In genomic region chr22:48100685-48101417, GRCh38 we compare ENCODE assay signal across 14 cellular contexts.
DNase-seq lines count a peak whose midpoint lies in the region; ATAC-seq and TF ChIP-seq lines count a peak whose summit lies in the region.
"Had no signal": no experiment of that assay in that cellular context is flagged by ENCODE, and none has a peak within 500 bp of the region (broad histone marks: within the 10 kb centered on the region; RNA-seq: fewer than 3 reads in every experiment).

No MANE protein-coding gene starts in this region.

- intact Hi-C loops in activated B cell treated with CpG ODN at 0.5 μM for 24 hours (cut with micrococcal nuclease) (no loop called here), natural killer cell (cut with micrococcal nuclease) (no loop called here)

- peak overlapping the region in 7 of 8 donors; percentile 13 to 92 (median 52) for H3K27ac Mint-ChIP-seq in CD8-positive, alpha-beta memory T cell
- peak overlapping the region; percentile 72 for H3K27ac Mint-ChIP-seq in activated B cell treated with CpG ODN at 0.5 μM for 24 hours
- H3K27ac Mint-ChIP-seq in natural killer cell = peak overlapping the region in 1 of 2 donors; percentile 91
- H3K27ac Mint-ChIP-seq: activated naive CD8-positive, alpha-beta T cell; mesothelial cell of epicardium had no signal

- peak overlapping the region in 4 of 7 donors; percentile 30 to 70 (median 60) for H3K4me3 Mint-ChIP-seq in CD8-positive, alpha-beta memory T cell
- H3K4me3 Mint-ChIP-seq in activated B cell treated with CpG ODN at 0.5 μM for 24 hours (peak overlapping the region; percentile 28), natural killer cell (peak overlapping the region; percentile 67)
- H3K4me3 Mint-ChIP-seq: activated naive CD8-positive, alpha-beta T cell; mesothelial cell of epicardium had no signal

- ATAC-seq in activated B cell treated with CpG ODN at 0.5 μM for 24 hours (ENCODE audit: low read depth) (no peak), natural killer cell (no peak)
- ATAC-seq: body of pancreas had no signal

- TF ChIP-seq POLR2A in erythroblast (IDR thresholded peaks at IDR 0.05; ENCODE audit: low read length) = no peak

- DNase-seq in CD8-positive, alpha-beta memory T cell = no peak
- DNase-seq in activated B cell treated with CpG ODN at 0.5 μM for 24 hours = no peak
- no peak for DNase-seq in natural killer cell
- DNase-seq in AG08396 (ENCODE audit: low spot score) = no peak
- DNase-seq in NCI-H146 treated with DMSO at 0.1 percent for 48 hours (lab: John Stamatoyannopoulos, UW; ENCODE audit: unreplicated experiment) = no peak
- DNase-seq in erythroblast (lab: John Stamatoyannopoulos, UW) = no peak
- DNase-seq: AML-193, body of pancreas, cortex of kidney, foreskin melanocyte, NCI-H524 treated with DMSO at 0.1 percent for 48 hours had no signal

- H3K4me1 ChIP-seq in BLaER1 = peaks cover 77% of the 10 kb centered on the region
- peaks cover 36% of the 10 kb centered on the region for H3K4me1 ChIP-seq in CD8-positive, alpha-beta memory T cell (ENCODE audit: insufficient read depth, low read length)
- H3K4me1 ChIP-seq: body of pancreas had no signal

- H3K9ac ChIP-seq in BLaER1 = peak overlapping the region; percentile 84

- peaks cover 0 to 4% (median 0%) of the 10 kb centered on the region in 5 donors for H3K9me3 Mint-ChIP-seq in CD8-positive, alpha-beta memory T cell
- H3K9me3 Mint-ChIP-seq in activated B cell treated with CpG ODN at 0.5 μM for 24 hours (no peaks in the 10 kb centered on the region), natural killer cell (no peaks in the 10 kb centered on the region)
- H3K9me3 Mint-ChIP-seq: mesothelial cell of epicardium had no signal

- peak overlapping the region; percentile 99 for H3K4me2 ChIP-seq in BLaER1

- TF ChIP-seq CTCF in activated B cell treated with CpG ODN at 0.5 μM for 24 hours (IDR thresholded peaks at IDR 0.05) (no peak), natural killer cell (IDR thresholded peaks at IDR 0.05) (no peak)

- peaks cover 0 to 3% (median 0%) of the 10 kb centered on the region in 3 donors for H3K36me3 Mint-ChIP-seq in CD8-positive, alpha-beta memory T cell
- H3K36me3 Mint-ChIP-seq in activated B cell treated with CpG ODN at 0.5 μM for 24 hours (ENCODE audit: low read depth) (no peaks in the 10 kb centered on the region), natural killer cell (no peaks in the 10 kb centered on the region)
- H3K36me3 Mint-ChIP-seq: activated naive CD8-positive, alpha-beta T cell; mesothelial cell of epicardium had no signal

- POLR2A ChIA-PET in CD8-positive, alpha-beta memory T cell (lab: Charles Lee) = no interaction called here
- POLR2A ChIA-PET in activated B cell treated with CpG ODN at 0.5 μM for 24 hours (lab: Charles Lee) = interaction anchor here (1.2 kb wide), 1 partner anchor 19 kb away, joined by 3 read pairs; no protein-coding TSS in a partner anchor

- H3K4me1 Mint-ChIP-seq in CD8-positive, alpha-beta memory T cell = peaks cover 37 to 51% (median 38%) of the 10 kb centered on the region in 3 donors
- H3K4me1 Mint-ChIP-seq in activated B cell treated with CpG ODN at 0.5 μM for 24 hours (peaks cover 66% of the 10 kb centered on the region), natural killer cell (peaks cover 39 to 61% of the 10 kb centered on the region in 2 donors)

- no peaks in the 10 kb centered on the region for H4K20me1 ChIP-seq in BLaER1

- H3K9me3 ChIP-seq in BLaER1 = peaks cover 17% of the 10 kb centered on the region
- H3K9me3 ChIP-seq in CD8-positive, alpha-beta memory T cell (ENCODE audit: low read length) = no peaks in the 10 kb centered on the region
- H3K9me3 ChIP-seq: body of pancreas had no signal

- H3K4me3 ChIP-seq in BLaER1 = peak overlapping the region; percentile 67
- no peak overlapping the region for H3K4me3 ChIP-seq in CD8-positive, alpha-beta memory T cell (ENCODE audit: low read length)
- H3K4me3 ChIP-seq: body of pancreas had no signal

- no peaks in the 10 kb centered on the region for H3K36me3 ChIP-seq in BLaER1
- no peaks in the 10 kb centered on the region for H3K36me3 ChIP-seq in CD8-positive, alpha-beta memory T cell (ENCODE audit: insufficient read depth, low read length)

- H3K27me3 ChIP-seq in BLaER1 = no peaks in the 10 kb centered on the region
- no peaks in the 10 kb centered on the region for H3K27me3 ChIP-seq in CD8-positive, alpha-beta memory T cell (ENCODE audit: insufficient read depth, low read length, poor library complexity, severe bottlenecking)
- H3K27me3 ChIP-seq: body of pancreas had no signal

- peaks cover 0 to 3% of the 10 kb centered on the region in 2 donors for H3K27me3 Mint-ChIP-seq in CD8-positive, alpha-beta memory T cell
- peaks cover 2% of the 10 kb centered on the region for H3K27me3 Mint-ChIP-seq in activated B cell treated with CpG ODN at 0.5 μM for 24 hours
- peaks cover 18 to 20% of the 10 kb centered on the region in 2 donors for H3K27me3 Mint-ChIP-seq in natural killer cell (ENCODE audit: low read depth in 2 of 2)

- CTCF ChIA-PET in CD8-positive, alpha-beta memory T cell (lab: Charles Lee) = no interaction called here
- CTCF ChIA-PET in activated B cell treated with CpG ODN at 0.5 μM for 24 hours (lab: Charles Lee) = no interaction called here

- peak overlapping the region; percentile 97 for H3K27ac ChIP-seq in BLaER1
- H3K27ac ChIP-seq in CD8-positive, alpha-beta memory T cell (ENCODE audit: low read depth, low read length) = no peak overlapping the region
- H3K27ac ChIP-seq: body of pancreas had no signal
